Comparison of ENCODE assay signal across 28 cellular contexts in the genomic region with DNA sequence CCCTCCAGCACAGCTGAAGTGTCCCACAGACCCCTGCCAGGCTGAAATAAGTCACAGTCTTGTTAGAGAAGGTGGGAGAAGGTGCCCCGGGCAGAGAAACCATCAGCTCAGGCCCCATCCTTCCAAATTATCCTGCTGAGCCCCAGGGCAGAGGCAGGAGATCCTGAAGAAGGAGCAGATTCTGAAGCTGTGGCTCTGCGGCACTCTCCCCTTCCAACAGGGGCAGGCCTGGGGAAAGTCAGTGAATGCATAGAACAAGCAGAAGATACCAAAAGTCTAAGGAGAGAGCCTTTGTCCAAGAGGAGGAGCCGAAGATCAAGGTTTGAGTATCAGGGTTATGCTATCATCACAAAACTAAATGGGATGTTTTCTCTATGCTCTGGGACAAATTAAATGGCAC.
"Had no signal": no experiment of that assay in that cellular context is flagged by ENCODE, and none has a peak within 500 bp of the region (broad histone marks: within the 10 kb centered on the region; RNA-seq: fewer than 3 reads in every experiment).

No MANE protein-coding gene starts in this region.

- H3K27ac ChIP-seq: brain microvascular endothelial cell, epithelial cell of prostate, gastroesophageal sphincter, ovary, right lobe of liver, stomach, thyroid gland had no signal

- H3K36me3 ChIP-seq: brain microvascular endothelial cell, esophagus squamous epithelium, gastroesophageal sphincter, ovary, right lobe of liver, stomach, thyroid gland had no signal

- DNase-seq: activated CD4-positive, alpha-beta memory T cell treated with anti-CD3 and anti-CD28 coated beads for 36 hours; activated CD4-positive, alpha-beta T cell treated with anti-CD3 and anti-CD28 coated beads, Interleukin-2, amount 10 ng/mL, durations not matched to agents 24 days and 14 days; activated CD4-positive, CD25-positive, alpha-beta regulatory T cell treated with anti-CD3 and anti-CD28 coated beads, Interleukin-2, amount 50 U/mL, for 72 hours; activated CD8-positive, alpha-beta memory T cell treated with anti-CD3 and anti-CD28 coated beads, Interleukin-2, amount 50 U/mL, for 4 hours; activated effector memory CD4-positive, alpha-beta T cell treated with anti-CD3 and anti-CD28 coated beads, Interleukin-2, amount 50 U/mL, for 16 hours; activated naive CD8-positive, alpha-beta T cell treated with anti-CD3 and anti-CD28 coated beads, Interleukin-2, amount 10 ng/mL, durations not matched to agents 7 days and 5 days; activated T-cell treated with anti-CD3 and anti-CD28 coated beads, Interleukin-2, amount 50 U/mL, for 1 hour; amniotic stem cell; brain microvascular endothelial cell; caudate nucleus; esophagus squamous epithelium; hippocampal formation; kidney; left colon; mammary epithelial cell; midbrain; naive thymus-derived CD4-positive, alpha-beta T cell; ovary; stimulated activated CD4-positive, alpha-beta T cell treated with anti-CD3 and anti-CD28 coated beads, Interleukin-15, amount 100 ng/mL, for 24 hours; stimulated activated CD4-positive, alpha-beta T cell treated with anti-CD3 and anti-CD28 coated beads, Interleukin-2, amount 100 ng/mL, for 24 hours; stimulated activated naive B cell treated with anti-CD40 and anti-IgM and Interleukin-4, amounts not matched to agents 10 μg/mL and 1 μg/mL and 100 μg/mL, for 72 hours; stomach; T-helper 9 cell; thyroid gland had no signal

- H3K27me3 ChIP-seq: brain microvascular endothelial cell, ovary, right lobe of liver, stomach, thyroid gland had no signal

- H3K4me3 ChIP-seq: esophagus squamous epithelium, gastroesophageal sphincter, ovary, right lobe of liver, smooth muscle cell, stomach, thyroid gland had no signal

- H3K9me3 ChIP-seq: esophagus squamous epithelium, gastroesophageal sphincter, ovary, right lobe of liver, stomach, thyroid gland had no signal

- ATAC-seq: gastroesophageal sphincter; left colon; naive thymus-derived CD4-positive, alpha-beta T cell; stimulated activated naive B cell treated with anti-CD40 and anti-IgM and Interleukin-4, amounts not matched to agents 10 μg/mL and 1 μg/mL and 100 μg/mL, for 72 hours had no signal

- H3K4me2 ChIP-seq: smooth muscle cell had no signal

- H3K4me1 ChIP-seq: gastroesophageal sphincter, right lobe of liver had no signal
